8 cellular contexts compared by ENCODE assay signal in the genomic region with DNA sequence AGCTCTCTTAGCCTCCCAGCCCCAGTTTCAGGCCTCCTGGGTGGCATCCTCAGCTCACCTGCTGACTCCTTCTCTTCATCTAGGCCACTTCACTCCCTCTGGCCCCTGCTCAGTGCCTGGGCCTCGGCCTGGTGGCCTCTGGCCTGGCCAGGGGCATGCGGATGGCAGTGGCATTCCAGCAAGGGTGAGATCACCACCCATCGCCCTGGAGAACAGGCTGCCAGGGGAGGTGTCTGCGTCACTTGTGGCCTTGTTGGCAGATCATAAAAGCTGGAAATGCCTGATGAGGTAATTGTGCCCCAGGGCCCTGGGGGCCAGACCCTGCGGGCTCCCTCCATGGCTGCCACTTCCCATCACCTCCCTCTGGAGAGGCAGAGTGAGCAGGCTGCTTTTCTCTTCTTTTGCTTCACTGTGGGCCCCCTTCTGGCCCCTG.
DNase-seq lines count a peak whose midpoint lies in the region; ATAC-seq and TF ChIP-seq lines count a peak whose summit lies in the region.

No MANE protein-coding gene starts in this region.

- DNase-seq in NCI-H1417 (lab: John Stamatoyannopoulos, UW) (peak in 2 of 3 experiments; percentile 40 to 43), NCI-H1417 treated with DMSO at 0.1 percent for 48 hours (lab: John Stamatoyannopoulos, UW) (no peak), left ventricle myocardium inferior (peak; percentile 60), occipital lobe (lab: John Stamatoyannopoulos, UW) (no peak)
- no peak for DNase-seq in effector CD8-positive, alpha-beta T cell (lab: John Stamatoyannopoulos, UW)

- no peak for TF ChIP-seq CTCF in left ventricle myocardium inferior (IDR thresholded peaks at IDR 0.05; ENCODE audit: borderline replicate concordance)

- H3K4me1 ChIP-seq in left ventricle myocardium inferior = peaks cover 28% of the 10 kb centered on the region
- peaks cover 4 to 25% (median 18%) of the 10 kb centered on the region in 5 donors for H3K4me1 ChIP-seq in subcutaneous abdominal adipose tissue (ENCODE audit: control insufficient read depth in 5 of 5, insufficient read depth in 5 of 5, low read length in 5 of 5)

- H3K27me3 ChIP-seq in left ventricle myocardium inferior (ENCODE audit: low read depth) (no peaks in the 10 kb centered on the region), subcutaneous abdominal adipose tissue (ENCODE audit: control insufficient read depth in 5 of 5, insufficient read depth in 4 of 5, low read length in 5 of 5) (no peaks in the 10 kb centered on the region)

- intact Hi-C loops in left ventricle myocardium inferior (cut with micrococcal nuclease) = no loop called here

- H3K9me3 ChIP-seq in left ventricle myocardium inferior (replicated peaks) (no peaks in the 10 kb centered on the region), subcutaneous abdominal adipose tissue (ENCODE audit: control insufficient read depth in 5 of 5, low read length in 5 of 5) (no peaks in the 10 kb centered on the region)

- H3K9ac ChIP-seq in subcutaneous abdominal adipose tissue (ENCODE audit: low read length in 5 of 5) = peak overlapping the region in 1 of 5 donors; percentile 10

- H3K4me3 ChIP-seq in left ventricle myocardium inferior = no peak overlapping the region
- H3K4me3 ChIP-seq in subcutaneous abdominal adipose tissue (ENCODE audit: low read depth in 1 of 5, low read length in 5 of 5) = no peak overlapping the region

- H3K27ac ChIP-seq in left ventricle myocardium inferior (replicated peaks) = peak overlapping the region; percentile 78
- H3K27ac ChIP-seq in subcutaneous abdominal adipose tissue (ENCODE audit: low read depth, low read length) = peak overlapping the region; percentile 30

- H3K36me3 ChIP-seq in left ventricle myocardium inferior (no peaks in the 10 kb centered on the region), subcutaneous abdominal adipose tissue (ENCODE audit: control insufficient read depth in 5 of 5, insufficient read depth in 5 of 5, low read length in 5 of 5) (no peaks in the 10 kb centered on the region)

- peak; percentile 90 for ATAC-seq in SK-N-SH treated with all-trans-retinoic acid at 6 μM for 48 hours
- ATAC-seq in HG02938 (IDR thresholded peaks at IDR 0.05; ENCODE audit: unreplicated experiment) = no peak

TF ChIP-seq in SK-N-SH treated with all-trans-retinoic acid at 6 μM for 48 hours, 23 proteins besides CTCF, POLR2A, EP300 and RAD21:
- TF ChIP-seq ZFP3 (CRISPR knock-in tag; IDR thresholded peaks at IDR 0.05) (peak; percentile 76), ISL1 (CRISPR knock-in tag; IDR thresholded peaks at IDR 0.05) (peak; percentile 40), ZNF565 (CRISPR knock-in tag; conservative IDR thresholded peaks at IDR 0.05; ENCODE audit: low read depth) (no peak), SNAI2 (CRISPR knock-in tag; IDR thresholded peaks at IDR 0.05) (peak; percentile 70; the same call in 1 of the 2 replicates), ZNF8 (CRISPR knock-in tag; IDR thresholded peaks at IDR 0.05) (no peak), RARB (CRISPR knock-in tag; IDR thresholded peaks at IDR 0.05) (no peak), ARNTL (CRISPR knock-in tag; IDR thresholded peaks at IDR 0.05; ENCODE audit: borderline replicate concordance, low read depth) (no peak)
- TF ChIP-seq, protein P1, sequence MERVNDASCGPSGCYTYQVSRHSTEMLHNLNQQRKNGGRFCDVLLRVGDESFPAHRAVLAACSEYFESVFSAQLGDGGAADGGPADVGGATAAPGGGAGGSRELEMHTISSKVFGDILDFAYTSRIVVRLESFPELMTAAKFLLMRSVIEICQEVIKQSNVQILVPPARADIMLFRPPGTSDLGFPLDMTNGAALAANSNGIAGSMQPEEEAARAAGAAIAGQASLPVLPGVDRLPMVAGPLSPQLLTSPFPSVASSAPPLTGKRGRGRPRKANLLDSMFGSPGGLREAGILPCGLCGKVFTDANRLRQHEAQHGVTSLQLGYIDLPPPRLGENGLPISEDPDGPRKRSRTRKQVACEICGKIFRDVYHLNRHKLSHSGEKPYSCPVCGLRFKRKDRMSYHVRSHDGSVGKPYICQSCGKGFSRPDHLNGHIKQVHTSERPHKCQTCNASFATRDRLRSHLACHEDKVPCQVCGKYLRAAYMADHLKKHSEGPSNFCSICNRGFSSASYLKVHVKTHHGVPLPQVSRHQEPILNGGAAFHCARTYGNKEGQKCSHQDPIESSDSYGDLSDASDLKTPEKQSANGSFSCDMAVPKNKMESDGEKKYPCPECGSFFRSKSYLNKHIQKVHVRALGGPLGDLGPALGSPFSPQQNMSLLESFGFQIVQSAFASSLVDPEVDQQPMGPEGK (CRISPR knock-in tag; IDR thresholded peaks at IDR 0.05; ENCODE audit: borderline replicate concordance) = peak; percentile 70; the same call in 1 of the 2 replicates
- TF ChIP-seq, protein P2, sequence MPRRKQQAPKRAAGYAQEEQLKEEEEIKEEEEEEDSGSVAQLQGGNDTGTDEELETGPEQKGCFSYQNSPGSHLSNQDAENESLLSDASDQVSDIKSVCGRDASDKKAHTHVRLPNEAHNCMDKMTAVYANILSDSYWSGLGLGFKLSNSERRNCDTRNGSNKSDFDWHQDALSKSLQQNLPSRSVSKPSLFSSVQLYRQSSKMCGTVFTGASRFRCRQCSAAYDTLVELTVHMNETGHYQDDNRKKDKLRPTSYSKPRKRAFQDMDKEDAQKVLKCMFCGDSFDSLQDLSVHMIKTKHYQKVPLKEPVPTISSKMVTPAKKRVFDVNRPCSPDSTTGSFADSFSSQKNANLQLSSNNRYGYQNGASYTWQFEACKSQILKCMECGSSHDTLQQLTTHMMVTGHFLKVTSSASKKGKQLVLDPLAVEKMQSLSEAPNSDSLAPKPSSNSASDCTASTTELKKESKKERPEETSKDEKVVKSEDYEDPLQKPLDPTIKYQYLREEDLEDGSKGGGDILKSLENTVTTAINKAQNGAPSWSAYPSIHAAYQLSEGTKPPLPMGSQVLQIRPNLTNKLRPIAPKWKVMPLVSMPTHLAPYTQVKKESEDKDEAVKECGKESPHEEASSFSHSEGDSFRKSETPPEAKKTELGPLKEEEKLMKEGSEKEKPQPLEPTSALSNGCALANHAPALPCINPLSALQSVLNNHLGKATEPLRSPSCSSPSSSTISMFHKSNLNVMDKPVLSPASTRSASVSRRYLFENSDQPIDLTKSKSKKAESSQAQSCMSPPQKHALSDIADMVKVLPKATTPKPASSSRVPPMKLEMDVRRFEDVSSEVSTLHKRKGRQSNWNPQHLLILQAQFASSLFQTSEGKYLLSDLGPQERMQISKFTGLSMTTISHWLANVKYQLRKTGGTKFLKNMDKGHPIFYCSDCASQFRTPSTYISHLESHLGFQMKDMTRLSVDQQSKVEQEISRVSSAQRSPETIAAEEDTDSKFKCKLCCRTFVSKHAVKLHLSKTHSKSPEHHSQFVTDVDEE (CRISPR knock-in tag; IDR thresholded peaks at IDR 0.05) = no peak
- TF ChIP-seq, protein P3, sequence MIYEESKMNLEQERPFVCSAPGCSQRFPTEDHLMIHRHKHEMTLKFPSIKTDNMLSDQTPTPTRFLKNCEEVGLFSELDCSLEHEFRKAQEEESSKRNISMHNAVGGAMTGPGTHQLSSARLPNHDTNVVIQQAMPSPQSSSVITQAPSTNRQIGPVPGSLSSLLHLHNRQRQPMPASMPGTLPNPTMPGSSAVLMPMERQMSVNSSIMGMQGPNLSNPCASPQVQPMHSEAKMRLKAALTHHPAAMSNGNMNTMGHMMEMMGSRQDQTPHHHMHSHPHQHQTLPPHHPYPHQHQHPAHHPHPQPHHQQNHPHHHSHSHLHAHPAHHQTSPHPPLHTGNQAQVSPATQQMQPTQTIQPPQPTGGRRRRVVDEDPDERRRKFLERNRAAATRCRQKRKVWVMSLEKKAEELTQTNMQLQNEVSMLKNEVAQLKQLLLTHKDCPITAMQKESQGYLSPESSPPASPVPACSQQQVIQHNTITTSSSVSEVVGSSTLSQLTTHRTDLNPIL (CRISPR knock-in tag; IDR thresholded peaks at IDR 0.05; ENCODE audit: low read depth) = peak; percentile 89

Comparison
In these comparisons a context has a peak if more than half of its experiments do, and no peak if none do; other contexts are left out.
1. DNase-seq: peak in NCI-H1417 (2 of 3) and left ventricle myocardium inferior (single experiment); none in NCI-H1417 treated with DMSO at 0.1 percent for 48 hours (single experiment), occipital lobe (single experiment) and effector CD8-positive, alpha-beta T cell (single experiment).